ENCODE assay signal across 8 cellular contexts in genomic region chr20:45970646-45971424, GRCh38. TPM values are rescaled to one million over a fixed set of nuclear protein-coding genes. Genes with fewer than 3 reads are reported as not detected.
DNase-seq lines count a peak whose midpoint lies in the region; ATAC-seq and TF ChIP-seq lines count a peak whose summit lies in the region.

No MANE protein-coding gene starts in this region.

- H3K4me1 ChIP-seq in breast epithelium = no peaks in the 10 kb centered on the region

- H3K27ac Mint-ChIP-seq in stimulated activated naive CD8-positive, alpha-beta T cell treated with anti-CD3 and anti-CD28 coated beads, Interleukin-15, Interleukin-2, amounts not matched to agents 100 ng/mL and 50 ng/mL, for 24 hours = peak overlapping the region; percentile 99

- H3K36me3 Mint-ChIP-seq in activated T-cell treated with anti-CD3 and anti-CD28 coated beads, Interleukin-2, amount 50 U/mL, for 4 hours (ENCODE audit: insufficient read depth) = peaks cover 11% of the 10 kb centered on the region
- H3K36me3 Mint-ChIP-seq in stimulated activated naive CD8-positive, alpha-beta T cell treated with anti-CD3 and anti-CD28 coated beads, Interleukin-15, Interleukin-2, amounts not matched to agents 100 ng/mL and 50 ng/mL, for 24 hours (ENCODE audit: low read depth) = peaks cover 13% of the 10 kb centered on the region

- intact Hi-C loops in breast epithelium (cut with DNase I; ENCODE audit: low total_unique reads) = no loop called here

- TF ChIP-seq POLR2A in breast epithelium (IDR thresholded peaks at IDR 0.05) = no peak

- H3K36me3 ChIP-seq in breast epithelium = peaks cover 10% of the 10 kb centered on the region

- H3K9me3 Mint-ChIP-seq in activated T-cell treated with anti-CD3 and anti-CD28 coated beads, Interleukin-2, amount 50 U/mL, for 4 hours = no peaks in the 10 kb centered on the region
- no peaks in the 10 kb centered on the region for H3K9me3 Mint-ChIP-seq in stimulated activated naive CD8-positive, alpha-beta T cell treated with anti-CD3 and anti-CD28 coated beads, Interleukin-15, Interleukin-2, amounts not matched to agents 100 ng/mL and 50 ng/mL, for 24 hours

- H3K27ac ChIP-seq in breast epithelium (peak overlapping the region; percentile 97 to 100), layer of hippocampus (ENCODE audit: low read depth, low read length) (peak overlapping the region; percentile 100)

- H3K4me3 ChIP-seq in LNCaP clone FGC (ENCODE audit: low read depth, low read length) (peak overlapping the region; percentile 96), breast epithelium (peak overlapping the region; percentile 74 to 99 (median 94))

- peaks cover 23% of the 10 kb centered on the region for H3K4me1 Mint-ChIP-seq in activated T-cell treated with anti-CD3 and anti-CD28 coated beads, Interleukin-2, amount 50 U/mL, for 4 hours (ENCODE audit: low read depth)
- peaks cover 22% of the 10 kb centered on the region for H3K4me1 Mint-ChIP-seq in stimulated activated naive CD8-positive, alpha-beta T cell treated with anti-CD3 and anti-CD28 coated beads, Interleukin-15, Interleukin-2, amounts not matched to agents 100 ng/mL and 50 ng/mL, for 24 hours (ENCODE audit: low read depth)

- no peak for TF ChIP-seq CTCF in LNCaP clone FGC (IDR thresholded peaks at IDR 0.05; ENCODE audit: control insufficient read depth, extremely low read depth, insufficient read depth)
- no peak for TF ChIP-seq CTCF in breast epithelium (IDR thresholded peaks at IDR 0.05)

- no peaks in the 10 kb centered on the region for H3K27me3 Mint-ChIP-seq in activated T-cell treated with anti-CD3 and anti-CD28 coated beads, Interleukin-2, amount 50 U/mL, for 4 hours (ENCODE audit: low read depth)
- no peaks in the 10 kb centered on the region for H3K27me3 Mint-ChIP-seq in stimulated activated naive CD8-positive, alpha-beta T cell treated with anti-CD3 and anti-CD28 coated beads, Interleukin-15, Interleukin-2, amounts not matched to agents 100 ng/mL and 50 ng/mL, for 24 hours

- DNase-seq in activated T-cell treated with anti-CD3 and anti-CD28 coated beads, Interleukin-2, amount 50 U/mL, for 4 hours = no peak
- DNase-seq in activated T-cell treated with anti-CD3 and anti-CD28 coated beads for 4 hours (no peak), LNCaP clone FGC (ENCODE audit: low read depth) (no peak), breast epithelium (ENCODE audit: low spot score in 2 of 2) (peak in 1 of 2 donors; percentile 57), A172 (ENCODE audit: low spot score) (no peak), NCI-H1092 (lab: John Stamatoyannopoulos, UW) (no peak)

- H3K27me3 ChIP-seq in breast epithelium (no peaks in the 10 kb centered on the region), layer of hippocampus (ENCODE audit: control insufficient read depth, insufficient read depth, low read length) (no peaks in the 10 kb centered on the region)

- ATAC-seq in activated T-cell treated with anti-CD3 and anti-CD28 coated beads, Interleukin-2, amount 50 U/mL, for 4 hours = peak in 1 of 2 donors; percentile 1

- peak overlapping the region; percentile 94 for H3K4me3 Mint-ChIP-seq in activated T-cell treated with anti-CD3 and anti-CD28 coated beads, Interleukin-2, amount 50 U/mL, for 4 hours
- H3K4me3 Mint-ChIP-seq in stimulated activated naive CD8-positive, alpha-beta T cell treated with anti-CD3 and anti-CD28 coated beads, Interleukin-15, Interleukin-2, amounts not matched to agents 100 ng/mL and 50 ng/mL, for 24 hours = peak overlapping the region; percentile 93

- H3K9me3 ChIP-seq in breast epithelium = no peaks in the 10 kb centered on the region

RNA-seq across cellular contexts. Expression of gene ZNF335, which starts 1.2 kb away (rescaled TPM):
- 10 to 100 TPM; 39.7 to 46.4 (median 41.6) TPM for total RNA-seq in activated T-cell treated with anti-CD3 and anti-CD28 coated beads, Interleukin-2, amount 50 U/mL, for 4 hours
- total RNA-seq in breast epithelium = 10 to 100 TPM; 12.6 to 25.9 (median 20.6) TPM
- total RNA-seq in A172 (2014; rRNA removed; shearing (Covaris generic)) = 11.3 and 11.5 TPM in 2 replicates

RNA-seq across cellular contexts. Expression of gene PCIF1, which starts 36.4 kb away (rescaled TPM):
- 10 to 100 TPM; 24.4 to 28.9 (median 28.4) TPM for total RNA-seq in activated T-cell treated with anti-CD3 and anti-CD28 coated beads, Interleukin-2, amount 50 U/mL, for 4 hours
- 10 to 100 TPM; 28.2 to 40.2 (median 30.8) TPM for total RNA-seq in breast epithelium
- 7.0 and 9.3 TPM in 2 replicates for total RNA-seq in A172 (2014; rRNA removed; shearing (Covaris generic))

RNA-seq across cellular contexts. Expression of gene MMP9, which starts 37.9 kb away (rescaled TPM):
- total RNA-seq in activated T-cell treated with anti-CD3 and anti-CD28 coated beads, Interleukin-2, amount 50 U/mL, for 4 hours = under 1 TPM in 2 of 3 donors, not detected in 1; 0.08 to 0.10 TPM
- 1 to 10 TPM in 2 of 3 donors, under 1 TPM in 1; 0.98 to 7.8 (median 5.9) TPM for total RNA-seq in breast epithelium
- 0.26 and 0.71 TPM in 2 replicates for total RNA-seq in A172 (2014; rRNA removed; shearing (Covaris generic))

RNA-seq across cellular contexts. Expression of gene SLC12A5, which starts 58.2 kb away (rescaled TPM):
- not detected for total RNA-seq in activated T-cell treated with anti-CD3 and anti-CD28 coated beads, Interleukin-2, amount 50 U/mL, for 4 hours
- under 1 TPM in 1 of 3 donors, not detected in 2; 0.33 TPM for total RNA-seq in breast epithelium
- 0.90 and 3.4 TPM in 2 replicates for total RNA-seq in A172 (2014; rRNA removed; shearing (Covaris generic))

RNA-seq across cellular contexts. Expression of gene PLTP, which starts 58.9 kb away (rescaled TPM):
- total RNA-seq in activated T-cell treated with anti-CD3 and anti-CD28 coated beads, Interleukin-2, amount 50 U/mL, for 4 hours = 1 to 10 TPM; 3.1 to 4.2 (median 3.3) TPM
- total RNA-seq in breast epithelium = 100 to 1,000 TPM in 1 of 3 donors, 10 to 100 TPM in 2; 78.3 to 405 (median 100.0) TPM
- 2.1 and 3.9 TPM in 2 replicates for total RNA-seq in A172 (2014; rRNA removed; shearing (Covaris generic))
